ENCODE assay signal across 15 cellular contexts in the genomic region with DNA sequence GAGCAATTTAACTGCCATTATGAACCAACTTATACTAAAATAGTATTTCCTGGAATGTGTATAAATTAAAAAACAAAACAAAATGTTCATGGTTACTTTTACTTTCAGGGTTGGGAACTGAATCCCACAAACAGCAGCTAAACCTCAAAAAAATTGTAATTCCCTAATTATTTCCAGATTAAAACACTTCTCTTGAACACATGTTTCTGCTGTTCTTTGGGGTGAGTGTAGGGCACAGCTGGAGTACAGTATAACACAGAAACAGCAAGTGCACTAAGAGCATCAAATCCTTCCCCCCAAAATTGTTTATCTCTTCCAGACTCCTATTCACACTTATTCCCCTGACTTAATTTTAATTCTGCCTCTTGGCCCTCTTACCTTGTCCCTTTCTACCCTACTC. TPM values are rescaled to one million over a fixed set of nuclear protein-coding genes. Genes with fewer than 3 reads are reported as not detected.
DNase-seq lines count a peak whose midpoint lies in the region; ATAC-seq and TF ChIP-seq lines count a peak whose summit lies in the region.
"Had no signal": no experiment of that assay in that cellular context is flagged by ENCODE, and none has a peak within 500 bp of the region (broad histone marks: within the 10 kb centered on the region; RNA-seq: fewer than 3 reads in every experiment).

No MANE protein-coding gene starts in this region.

- H3K36me3 Mint-ChIP-seq in CD4-positive, alpha-beta memory T cell, result peaks cover 0 to 23% of the 10 kb centered on the region in 2 donors
- H3K36me3 Mint-ChIP-seq in central memory CD8-positive, alpha-beta T cell (ENCODE audit: insufficient read depth), result peaks cover 28% of the 10 kb centered on the region
- H3K36me3 Mint-ChIP-seq in nephron progenitor cell (ENCODE audit: low read depth), result peaks cover 90% of the 10 kb centered on the region

- H3K4me3 Mint-ChIP-seq in CD4-positive, alpha-beta memory T cell, result peak overlapping the region in 7 of 8 donors; percentile 11 to 70 (median 57)
- H3K4me3 Mint-ChIP-seq in central memory CD8-positive, alpha-beta T cell, result peak overlapping the region; percentile 13
- H3K4me3 Mint-ChIP-seq in nephron progenitor cell, result no peak overlapping the region

- H3K9me3 Mint-ChIP-seq in CD4-positive, alpha-beta memory T cell, result no peaks in the 10 kb centered on the region
- no peaks in the 10 kb centered on the region for H3K9me3 Mint-ChIP-seq in central memory CD8-positive, alpha-beta T cell
- H3K9me3 Mint-ChIP-seq in nephron progenitor cell, result peaks cover 41% of the 10 kb centered on the region

- H3K36me3 ChIP-seq in CD4-positive, alpha-beta memory T cell (ENCODE audit: insufficient read depth, low read length), result no peaks in the 10 kb centered on the region
- H3K36me3 ChIP-seq in HEK293 (ENCODE audit: control insufficient read depth in 2 of 2, insufficient read depth in 1 of 2, low read length in 2 of 2), result no peaks in the 10 kb centered on the region
- H3K36me3 ChIP-seq: thoracic aorta had no signal

- H3K4me3 ChIP-seq in CD4-positive, alpha-beta memory T cell (ENCODE audit: low read length in 2 of 2), result no peak overlapping the region
- H3K4me3 ChIP-seq in HEK293 (ENCODE audit: low read depth, low read length), result no peak overlapping the region
- H3K4me3 ChIP-seq: thoracic aorta had no signal

- no peak for ATAC-seq in central memory CD8-positive, alpha-beta T cell (replicated peaks; ENCODE audit: extremely low read depth, poor library complexity, severe bottlenecking)
- no peak for ATAC-seq in HG02588 (IDR thresholded peaks at IDR 0.05; ENCODE audit: unreplicated experiment)
- no peak for ATAC-seq in GM18520 (IDR thresholded peaks at IDR 0.05; ENCODE audit: unreplicated experiment)

- H3K27me3 ChIP-seq in CD4-positive, alpha-beta memory T cell (ENCODE audit: insufficient read depth, low read length), result no peaks in the 10 kb centered on the region

- TF ChIP-seq CTCF in HEK293 (tag by site-specific recombination; IDR thresholded peaks at IDR 0.05) (no peak), nephron progenitor cell (IDR thresholded peaks at IDR 0.05) (no peak)

- peaks cover 77 to 97% (median 90%) of the 10 kb centered on the region in 4 donors for H3K4me1 Mint-ChIP-seq in CD4-positive, alpha-beta memory T cell
- peaks cover 96% of the 10 kb centered on the region for H3K4me1 Mint-ChIP-seq in central memory CD8-positive, alpha-beta T cell
- H3K4me1 Mint-ChIP-seq in nephron progenitor cell, result no peaks in the 10 kb centered on the region

- peak overlapping the region; percentile 10 to 89 (median 44) for H3K27ac Mint-ChIP-seq in CD4-positive, alpha-beta memory T cell
- H3K27ac Mint-ChIP-seq in central memory CD8-positive, alpha-beta T cell (ENCODE audit: low read depth), result peak overlapping the region; percentile 56
- peak overlapping the region; percentile 0 for H3K27ac Mint-ChIP-seq in nephron progenitor cell

- no peaks in the 10 kb centered on the region for H3K9me3 ChIP-seq in CD4-positive, alpha-beta memory T cell (ENCODE audit: control insufficient read depth in 1 of 2, low read length in 2 of 2)
- H3K9me3 ChIP-seq in HEK293 (ENCODE audit: control insufficient read depth, insufficient read depth, low read depth, low read length), result no peaks in the 10 kb centered on the region
- H3K9me3 ChIP-seq: thoracic aorta had no signal

- peaks cover 98% of the 10 kb centered on the region for H3K4me1 ChIP-seq in CD4-positive, alpha-beta memory T cell (ENCODE audit: insufficient read depth, low read length)
- peaks cover 24% of the 10 kb centered on the region for H3K4me1 ChIP-seq in HEK293 (ENCODE audit: control insufficient read depth, insufficient read depth, low read length)

- no peak overlapping the region for H3K27ac ChIP-seq in CD4-positive, alpha-beta memory T cell (ENCODE audit: low read depth, low read length)
- no peak overlapping the region for H3K27ac ChIP-seq in HEK293 (ENCODE audit: extremely low read depth, low read depth, low read length)
- H3K27ac ChIP-seq: C4-2B, thoracic aorta had no signal

- H3K27me3 Mint-ChIP-seq in CD4-positive, alpha-beta memory T cell, result no peaks in the 10 kb centered on the region
- no peaks in the 10 kb centered on the region for H3K27me3 Mint-ChIP-seq in central memory CD8-positive, alpha-beta T cell
- no peaks in the 10 kb centered on the region for H3K27me3 Mint-ChIP-seq in nephron progenitor cell (ENCODE audit: low read depth, poor library complexity)

- no peak for DNase-seq in CD4-positive, alpha-beta memory T cell
- no peak for DNase-seq in central memory CD8-positive, alpha-beta T cell (ENCODE audit: low spot score in 2 of 2)
- DNase-seq in nephron progenitor cell (no peak), DMS 273 (lab: John Stamatoyannopoulos, UW; ENCODE audit: unreplicated experiment) (no peak)
- DNase-seq: activated CD4-positive, CD25-positive, alpha-beta regulatory T cell; DND-41; hypothalamus; kidney glomerular epithelial cell; NCI-H226; NK-92 treated with Interleukin-12 subunit alpha and Interleukin-12 subunit beta, amount 100 ng/mL, for 24 hours had no signal

- intact Hi-C loops in CD4-positive, alpha-beta memory T cell (cut with micrococcal nuclease), result loop anchor here (5.0 kb wide), 2 partner anchors 35 to 55 kb away; no protein-coding TSS in a partner anchor

- CTCF ChIA-PET in CD4-positive, alpha-beta memory T cell (lab: Charles Lee; ENCODE audit: partially characterized antibody), result interaction anchor here (1.1 to 1.4 kb wide), 3 partner anchors 22 to 148 kb away, joined by 3 read pairs; no protein-coding TSS in a partner anchor
- CTCF ChIA-PET in HEK293 (lab: Yijun Ruan, JAX), result interaction anchor here (0.6 to 2.0 kb wide), 4 partner anchors 10 to 69 kb away, joined by 3 to 7 read pairs (median 4); partner anchors contain the start of gene KANSL1

- POLR2A ChIA-PET in CD4-positive, alpha-beta memory T cell (lab: Charles Lee; ENCODE audit: partially characterized antibody), result interaction anchor here (1.2 to 2.9 kb wide), 3 partner anchors 9 to 56 kb away, joined by 4 to 9 read pairs (median 8); partner anchors contain the start of gene KANSL1
- POLR2A ChIA-PET in HEK293 (lab: Yijun Ruan, JAX), result no interaction called here

TF ChIP-seq in HEK293, 187 proteins besides CTCF, POLR2A, EP300 and RAD21 (continues in another document):
- TF ChIP-seq ZBTB44 (tag by site-specific recombination; IDR thresholded peaks at IDR 0.05), result no peak
- no peak for TF ChIP-seq PRDM4 (tag by site-specific recombination; IDR thresholded peaks at IDR 0.05)
- TF ChIP-seq PRDM1 (tag by site-specific recombination; IDR thresholded peaks at IDR 0.05), result 0 out of 2 replicates have a peak, but pooled peaks have one; percentile 5
- TF ChIP-seq KLF16 (tag by site-specific recombination; IDR thresholded peaks at IDR 0.05), result no peak
- no peak for TF ChIP-seq ZNF398 (tag by site-specific recombination; IDR thresholded peaks at IDR 0.05)

RNA-seq across cellular contexts. Expression of gene KANSL1, which starts 56.4 kb away (rescaled TPM):
- total RNA-seq in CD4-positive, alpha-beta memory T cell, result 100 to 1,000 TPM; 190 to 206 TPM
- 10 to 100 TPM in 1 of 2 donors, 1 to 10 TPM in 1; 6.7 to 24.3 TPM for polyA plus RNA-seq in CD4-positive, alpha-beta memory T cell

Comparison
In these comparisons a context has a peak if more than half of its experiments do, and no peak if none do; other contexts are left out.
1. H3K27ac Mint-ChIP-seq: peak in every context shown above with its lines; median percentile 56 in central memory CD8-positive, alpha-beta T cell; 44 in CD4-positive, alpha-beta memory T cell; 0 in nephron progenitor cell.